Comparison of ENCODE assay signal across 10 cellular contexts in the genomic region with DNA sequence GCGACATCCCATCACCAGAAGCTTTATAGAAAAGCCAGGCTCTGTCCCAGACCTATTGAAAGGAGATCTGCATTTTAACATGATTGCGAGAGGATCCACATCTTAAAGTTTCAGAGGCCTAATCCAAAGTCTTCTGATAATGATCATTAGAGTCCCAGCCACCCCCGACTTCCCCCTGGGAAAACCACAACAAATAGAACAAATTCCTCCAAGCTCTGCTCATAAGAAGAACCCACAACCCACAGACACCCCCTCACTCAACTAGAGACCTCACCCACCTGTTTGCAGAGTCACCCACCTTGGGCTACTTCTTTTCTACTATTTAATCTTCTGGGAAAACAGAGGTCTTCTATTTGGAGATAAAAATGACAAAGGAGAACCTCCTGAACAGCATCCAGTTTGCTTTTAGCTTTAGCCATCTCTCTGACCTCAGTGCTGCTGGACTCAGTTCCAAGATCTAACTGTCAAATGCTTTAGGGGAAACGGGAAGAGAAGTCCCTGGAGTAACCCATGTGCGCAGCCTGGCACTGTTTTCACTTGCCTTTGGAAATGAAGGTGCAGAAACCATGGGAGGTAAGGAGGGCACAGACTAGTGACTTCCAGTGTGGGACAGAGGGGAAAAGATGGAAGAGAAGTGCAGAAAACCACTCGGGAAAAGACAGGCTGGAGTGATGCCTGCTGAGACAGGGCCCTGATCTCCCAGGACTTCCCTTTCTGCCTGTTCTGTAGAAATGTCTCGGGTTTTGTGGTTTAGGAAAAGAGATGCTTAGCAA.
DNase-seq lines count a peak whose midpoint lies in the region; TF ChIP-seq lines count a peak whose summit lies in the region.
"Had no signal": no experiment of that assay in that cellular context is flagged by ENCODE, and none has a peak within 500 bp of the region (broad histone marks: within the 10 kb centered on the region; RNA-seq: fewer than 3 reads in every experiment).

No MANE protein-coding gene starts in this region.

- no peaks in the 10 kb centered on the region for H3K9me3 ChIP-seq in SJSA1 (replicated peaks)
- H3K9me3 ChIP-seq in skeletal muscle tissue (ENCODE audit: control insufficient read depth in 3 of 3, low read length in 3 of 3) = no peaks in the 10 kb centered on the region

- peak overlapping the region; percentile 80 for H3K27ac ChIP-seq in SJSA1
- H3K27ac ChIP-seq in skeletal muscle tissue (ENCODE audit: low read depth, low read length) = peak overlapping the region; percentile 17
- H3K27ac ChIP-seq: VCaP had no signal

- peak; percentile 35 for DNase-seq in NOMO-1 treated with DMSO at 0.1 percent for 48 hours (lab: John Stamatoyannopoulos, UW; ENCODE audit: unreplicated experiment)
- no peak for DNase-seq in NOMO-1 treated with dmso at 0.1 percent for 144 hours (lab: John Stamatoyannopoulos, UW; ENCODE audit: unreplicated experiment)
- DNase-seq in SJSA1 (ENCODE audit: low read depth in 1 of 2, low spot score in 2 of 2) = no peak
- no peak for DNase-seq in fibroblast of pulmonary artery (ENCODE audit: low read depth)
- DNase-seq in NCI-H526 (lab: John Stamatoyannopoulos, UW) = no peak
- DNase-seq in GM03348 (ENCODE audit: low spot score) = no peak
- no peak for DNase-seq in NCI-H1436 (lab: John Stamatoyannopoulos, UW)
- DNase-seq: NCI-H2081 had no signal

- no peak overlapping the region for H3K4me3 ChIP-seq in SJSA1
- peak overlapping the region; percentile 46 for H3K4me3 ChIP-seq in fibroblast of pulmonary artery (replicated peaks; ENCODE audit: low read depth, low read length)
- H3K4me3 ChIP-seq in skeletal muscle tissue (ENCODE audit: low read length in 3 of 3) = no peak overlapping the region

- no peak overlapping the region for H3K9ac ChIP-seq in skeletal muscle tissue (ENCODE audit: low read depth in 1 of 3, low read length in 3 of 3)

- no peaks in the 10 kb centered on the region for H3K27me3 ChIP-seq in SJSA1 (replicated peaks)
- H3K27me3 ChIP-seq in skeletal muscle tissue (ENCODE audit: control insufficient read depth in 3 of 3, insufficient read depth in 3 of 3, low read length in 3 of 3) = peaks cover 0 to 2% (median 0%) of the 10 kb centered on the region in 3 donors

- H3K36me3 ChIP-seq in SJSA1 (no peaks in the 10 kb centered on the region), skeletal muscle tissue (ENCODE audit: control insufficient read depth in 3 of 3, insufficient read depth in 3 of 3, low read length in 3 of 3) (no peaks in the 10 kb centered on the region)

- TF ChIP-seq CTCF in fibroblast of pulmonary artery (IDR thresholded peaks at IDR 0.05; ENCODE audit: low read length, missing control alignments) = no peak

- peaks cover 97% of the 10 kb centered on the region for H3K4me1 ChIP-seq in SJSA1 (replicated peaks)
- H3K4me1 ChIP-seq in skeletal muscle tissue (ENCODE audit: control insufficient read depth in 3 of 3, insufficient read depth in 3 of 3, low read length in 3 of 3) = peaks cover 6 to 41% (median 36%) of the 10 kb centered on the region in 3 donors
